24 cellular contexts compared by ENCODE assay signal in genomic region chr5:55327281-55327680, GRCh38. TPM values are rescaled to one million over a fixed set of nuclear protein-coding genes. Genes with fewer than 3 reads are reported as not detected.
DNase-seq lines count a peak whose midpoint lies in the region; ATAC-seq and TF ChIP-seq lines count a peak whose summit lies in the region.
"Had no signal": no experiment of that assay in that cellular context is flagged by ENCODE, and none has a peak within 500 bp of the region (broad histone marks: within the 10 kb centered on the region; RNA-seq: fewer than 3 reads in every experiment).

No MANE protein-coding gene starts in this region.

- H3K4me1 ChIP-seq in endodermal cell (ENCODE audit: control insufficient read depth, insufficient read depth, low read length) (no peaks in the 10 kb centered on the region), tibial nerve (peaks cover 0 to 9% (median 0%) of the 10 kb centered on the region in 4 donors)
- H3K4me1 ChIP-seq: pancreas had no signal

- no peaks in the 10 kb centered on the region for H3K9me3 Mint-ChIP-seq in natural killer cell
- no peaks in the 10 kb centered on the region for H3K9me3 Mint-ChIP-seq in natural killer cell treated with Interleukin-12 subunit alpha and Interleukin-12 subunit beta and Interleukin-15 and Interleukin-18, amount 100 ng/mL, for 72 hours
- H3K9me3 Mint-ChIP-seq in T-helper 2 cell treated with Interferon-gamma antibody and Interleukin-4, amounts not matched to agents 5 μg/mL and 100 μg/mL, for 36 hours = no peaks in the 10 kb centered on the region
- H3K9me3 Mint-ChIP-seq in endodermal cell = no peaks in the 10 kb centered on the region
- H3K9me3 Mint-ChIP-seq: activated naive CD4-positive, alpha-beta T cell treated with anti-CD3 and anti-CD28 coated beads, Interleukin-2, amount 50 U/mL, for 24 hours; CD14-positive monocyte; GM23338; IgD-negative memory B cell had no signal

- no peak for TF ChIP-seq POLR2A in tibial nerve (IDR thresholded peaks at IDR 0.05)

- H3K4me1 Mint-ChIP-seq in natural killer cell (peaks cover 15 to 17% of the 10 kb centered on the region in 2 donors), endodermal cell (no peaks in the 10 kb centered on the region)
- peaks cover 17 to 20% of the 10 kb centered on the region in 2 donors for H3K4me1 Mint-ChIP-seq in natural killer cell treated with Interleukin-12 subunit alpha and Interleukin-12 subunit beta and Interleukin-15 and Interleukin-18, amount 100 ng/mL, for 72 hours (ENCODE audit: low read depth in 2 of 2)
- peaks cover 30% of the 10 kb centered on the region for H3K4me1 Mint-ChIP-seq in T-helper 2 cell treated with Interferon-gamma antibody and Interleukin-4, amounts not matched to agents 5 μg/mL and 100 μg/mL, for 36 hours (ENCODE audit: low read depth)
- H3K4me1 Mint-ChIP-seq: CD14-positive monocyte, GM23338 had no signal

- H3K4me3 Mint-ChIP-seq in natural killer cell = no peak overlapping the region
- no peak overlapping the region for H3K4me3 Mint-ChIP-seq in natural killer cell treated with Interleukin-12 subunit alpha and Interleukin-12 subunit beta and Interleukin-15 and Interleukin-18, amount 100 ng/mL, for 72 hours
- peak overlapping the region; percentile 11 for H3K4me3 Mint-ChIP-seq in T-helper 2 cell treated with Interferon-gamma antibody and Interleukin-4, amounts not matched to agents 5 μg/mL and 100 μg/mL, for 36 hours
- no peak overlapping the region for H3K4me3 Mint-ChIP-seq in endodermal cell
- H3K4me3 Mint-ChIP-seq: activated naive CD4-positive, alpha-beta T cell treated with anti-CD3 and anti-CD28 coated beads, Interleukin-2, amount 50 U/mL, for 24 hours; CD14-positive monocyte; GM23338; IgD-negative memory B cell had no signal

- H3K9ac ChIP-seq in endodermal cell (ENCODE audit: extremely low read depth, low read length, poor library complexity, severe bottlenecking) = no peak overlapping the region

- DNase-seq in natural killer cell (no peak), fibroblast of villous mesenchyme (ENCODE audit: low read depth) (peak; percentile 69), endodermal cell (no peak), tibial nerve (ENCODE audit: low spot score in 2 of 2) (no peak)
- no peak for DNase-seq in natural killer cell treated with Interleukin-12 subunit alpha and Interleukin-12 subunit beta and Interleukin-15 and Interleukin-18, amount 100 ng/mL, for 72 hours (ENCODE audit: low spot score)
- no peak for DNase-seq in T-helper 2 cell treated with Interferon-gamma antibody and Interleukin-4, amounts not matched to agents 5 μg/mL and 100 μg/mL, for 36 hours (ENCODE audit: low spot score)
- DNase-seq in stimulated activated naive CD4-positive, alpha-beta T cell treated with Interleukin-2 at 50 U/mL for 16 hours (lab: John Stamatoyannopoulos, UW) = no peak
- DNase-seq: activated T-cell treated with anti-CD3 and anti-CD28 coated beads for 4 hours; DMS 273 treated with DMSO at 0.1 percent for 48 hours; head of caudate nucleus; left colon; mesendoderm; NCI-H2029 treated with DMSO at 0.1 percent for 48 hours; NCI-H2227 treated with DMSO at 0.1 percent for 48 hours; NCI-H774; pancreas; right cardiac atrium; stimulated activated CD4-positive, alpha-beta T cell treated with anti-CD3 and anti-CD28 coated beads, Interleukin-4, amount 100 ng/mL, for 24 hours; stimulated activated naive CD4-positive, alpha-beta T cell had no signal

- no peak for TF ChIP-seq EP300 in tibial nerve (IDR thresholded peaks at IDR 0.05)

- H3K36me3 Mint-ChIP-seq in natural killer cell = peaks cover under 1% of the 10 kb centered on the region
- peaks cover 22% of the 10 kb centered on the region for H3K36me3 Mint-ChIP-seq in natural killer cell treated with Interleukin-12 subunit alpha and Interleukin-12 subunit beta and Interleukin-15 and Interleukin-18, amount 100 ng/mL, for 72 hours
- peaks cover 41% of the 10 kb centered on the region for H3K36me3 Mint-ChIP-seq in T-helper 2 cell treated with Interferon-gamma antibody and Interleukin-4, amounts not matched to agents 5 μg/mL and 100 μg/mL, for 36 hours (ENCODE audit: low read depth)
- H3K36me3 Mint-ChIP-seq in endodermal cell (ENCODE audit: low read depth) = peaks cover 63% of the 10 kb centered on the region

- no peak overlapping the region for H3K27ac ChIP-seq in endodermal cell (ENCODE audit: low read depth, low read length)
- H3K27ac ChIP-seq in tibial nerve = peak overlapping the region in 1 of 4 donors; percentile 0
- H3K27ac ChIP-seq: pancreas, VCaP had no signal

- ATAC-seq in natural killer cell = no peak
- ATAC-seq in natural killer cell treated with Interleukin-12 subunit alpha and Interleukin-12 subunit beta and Interleukin-15 and Interleukin-18, amount 100 ng/mL, for 72 hours = no peak
- ATAC-seq: GM23338, left colon, pancreas, right cardiac atrium had no signal

- H3K27ac Mint-ChIP-seq in natural killer cell (peak overlapping the region; percentile 33 to 43), endodermal cell (no peak overlapping the region)
- H3K27ac Mint-ChIP-seq in natural killer cell treated with Interleukin-12 subunit alpha and Interleukin-12 subunit beta and Interleukin-15 and Interleukin-18, amount 100 ng/mL, for 72 hours = no peak overlapping the region
- H3K27ac Mint-ChIP-seq in T-helper 2 cell treated with Interferon-gamma antibody and Interleukin-4, amounts not matched to agents 5 μg/mL and 100 μg/mL, for 36 hours = peak overlapping the region; percentile 66
- H3K27ac Mint-ChIP-seq: activated naive CD4-positive, alpha-beta T cell treated with anti-CD3 and anti-CD28 coated beads, Interleukin-2, amount 50 U/mL, for 24 hours; GM23338; IgD-negative memory B cell had no signal

- intact Hi-C loops in natural killer cell (cut with micrococcal nuclease) = no loop called here

- 92% methylated on average over 2 of the region's 2 CpGs; no CpG with 5 or more reads in 1 of the 2 experiments for WGBS in endodermal cell (ENCODE audit: insufficient coverage in 1 of 2, insufficient read length in 1 of 2), 2 experiments
- WGBS in tibial nerve, 2 donors = 30 to 36% methylated on average over 2 of the region's 2 CpGs

- no peaks in the 10 kb centered on the region for H3K27me3 ChIP-seq in endodermal cell (ENCODE audit: control insufficient read depth, insufficient read depth, low read length, poor library complexity, severe bottlenecking)
- H3K27me3 ChIP-seq in tibial nerve = no peaks in the 10 kb centered on the region
- H3K27me3 ChIP-seq: pancreas had no signal

- TF ChIP-seq CTCF in natural killer cell (IDR thresholded peaks at IDR 0.05) (no peak), fibroblast of villous mesenchyme (IDR thresholded peaks at IDR 0.05; ENCODE audit: insufficient read depth, low read depth, low read length) (no peak), endodermal cell (conservative IDR thresholded peaks at IDR 0.05) (no peak), tibial nerve (IDR thresholded peaks at IDR 0.05) (no peak)

- H3K27me3 Mint-ChIP-seq in natural killer cell (ENCODE audit: low read depth in 2 of 2) (no peaks in the 10 kb centered on the region), endodermal cell (ENCODE audit: insufficient read depth) (no peaks in the 10 kb centered on the region)
- H3K27me3 Mint-ChIP-seq in natural killer cell treated with Interleukin-12 subunit alpha and Interleukin-12 subunit beta and Interleukin-15 and Interleukin-18, amount 100 ng/mL, for 72 hours = no peaks in the 10 kb centered on the region
- no peaks in the 10 kb centered on the region for H3K27me3 Mint-ChIP-seq in T-helper 2 cell treated with Interferon-gamma antibody and Interleukin-4, amounts not matched to agents 5 μg/mL and 100 μg/mL, for 36 hours (ENCODE audit: low read depth)
- H3K27me3 Mint-ChIP-seq: activated naive CD4-positive, alpha-beta T cell treated with anti-CD3 and anti-CD28 coated beads, Interleukin-2, amount 50 U/mL, for 24 hours; IgD-negative memory B cell had no signal

- H3K4me3 ChIP-seq in fibroblast of villous mesenchyme (ENCODE audit: low read depth, low read length) (no peak overlapping the region), endodermal cell (ENCODE audit: low read length) (no peak overlapping the region), tibial nerve (no peak overlapping the region)
- H3K4me3 ChIP-seq: GM23338, pancreas had no signal

- peaks cover 78% of the 10 kb centered on the region for H3K36me3 ChIP-seq in endodermal cell (ENCODE audit: control insufficient read depth, insufficient read depth, low read length)
- H3K36me3 ChIP-seq in tibial nerve = peaks cover 0 to 55% (median 0%) of the 10 kb centered on the region in 3 donors

- H3K9me3 ChIP-seq in endodermal cell (ENCODE audit: control insufficient read depth, low read length) = no peaks in the 10 kb centered on the region
- no peaks in the 10 kb centered on the region for H3K9me3 ChIP-seq in tibial nerve
- H3K9me3 ChIP-seq: pancreas had no signal

RNA-seq across cellular contexts. Expression of gene MTREX, which starts 19.5 kb away (rescaled TPM):
- total RNA-seq in natural killer cell (10 to 100 TPM; 64.5 to 82.2 (median 77.6) TPM), fibroblast of villous mesenchyme (72.8 and 108 TPM in 2 replicates), endodermal cell (100 to 1,000 TPM in 1 of 2 donors, 10 to 100 TPM in 1; 91.0 to 106 TPM), tibial nerve (10 to 100 TPM; 52.4 to 95.1 (median 60.7) TPM)
- 10 to 100 TPM; 72.9 to 95.9 TPM for total RNA-seq in natural killer cell treated with Interleukin-12 subunit alpha and Interleukin-12 subunit beta and Interleukin-15 and Interleukin-18, amount 100 ng/mL, for 72 hours
- polyA plus RNA-seq in endodermal cell (2013, experiment 1 of 2) = 68.1 TPM
- polyA plus RNA-seq in endodermal cell (2013, experiment 2 of 2) = 55.4 TPM

RNA-seq across cellular contexts. Expression of gene DHX29, which starts 19.8 kb away (rescaled TPM):
- 10 to 100 TPM; 16.7 to 22.0 (median 19.3) TPM for total RNA-seq in natural killer cell
- 10 to 100 TPM; 19.2 to 22.1 TPM for total RNA-seq in natural killer cell treated with Interleukin-12 subunit alpha and Interleukin-12 subunit beta and Interleukin-15 and Interleukin-18, amount 100 ng/mL, for 72 hours
- total RNA-seq in fibroblast of villous mesenchyme = 36.1 and 43.6 TPM in 2 replicates
- total RNA-seq in endodermal cell = 10 to 100 TPM; 27.9 to 29.0 TPM
- 21.2 TPM for polyA plus RNA-seq in endodermal cell (2013, experiment 1 of 2)
- 22.4 TPM for polyA plus RNA-seq in endodermal cell (2013, experiment 2 of 2)
- total RNA-seq in tibial nerve = 10 to 100 TPM; 22.9 to 28.5 (median 27.5) TPM

Comparison
In these comparisons a context has a peak if more than half of its experiments do, and no peak if none do; other contexts are left out.
1. H3K27ac Mint-ChIP-seq: peak in natural killer cell (2 of 2) and T-helper 2 cell treated with Interferon-gamma antibody and Interleukin-4, amounts not matched to agents 5 μg/mL and 100 μg/mL, for 36 hours (single experiment); none in natural killer cell treated with Interleukin-12 subunit alpha and Interleukin-12 subunit beta and Interleukin-15 and Interleukin-18, amount 100 ng/mL, for 72 hours (0 of 2) and endodermal cell (single experiment).